In the genomic region with DNA sequence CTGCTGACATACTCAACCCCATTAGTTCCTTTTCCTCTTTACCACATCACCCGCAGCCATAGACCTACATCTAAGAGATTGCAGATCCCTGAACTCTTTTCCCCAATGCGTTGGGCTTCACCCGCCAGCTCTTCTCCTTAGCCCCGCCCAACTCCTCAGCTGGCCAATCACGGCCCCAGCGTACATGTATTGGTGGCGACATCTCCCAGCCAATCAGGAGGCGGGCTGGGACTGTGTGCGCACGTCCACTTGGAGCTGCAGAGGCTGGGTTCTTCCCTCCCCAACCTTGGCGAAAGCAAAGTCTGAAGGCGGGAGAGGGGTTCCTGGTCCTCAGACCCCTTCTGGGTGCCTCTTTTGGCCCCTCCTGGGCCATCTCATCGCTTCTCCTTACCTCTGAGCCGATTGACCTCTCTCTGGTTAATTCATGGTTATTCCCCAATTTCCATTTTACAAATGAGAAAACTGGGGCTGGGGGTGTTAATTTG, we compare ENCODE assay signal across 8 cellular contexts. TPM values are rescaled to one million over a fixed set of nuclear protein-coding genes. Genes with fewer than 3 reads are reported as not detected.
DNase-seq lines count a peak whose midpoint lies in the region; ATAC-seq, FAIRE-seq and TF ChIP-seq lines count a peak whose summit lies in the region.

No MANE protein-coding gene starts in this region.

- no peak for FAIRE-seq in HepG2 (lab: Jason Lieb, UNC)

- H2AFZ ChIP-seq in HCT116 (ENCODE audit: low read depth, low read length, poor library complexity, severe bottlenecking): no peak overlapping the region
- no peak overlapping the region for H2AFZ ChIP-seq in HepG2 (ENCODE audit: low read length)

- H3K9ac ChIP-seq in HCT116 (ENCODE audit: low read length): no peak overlapping the region
- H3K9ac ChIP-seq in HepG2 (ENCODE audit: insufficient read depth, low read depth, low read length): no peak overlapping the region

- H3K79me2 ChIP-seq in HCT116 (ENCODE audit: insufficient read depth, low read length): no peaks in the 10 kb centered on the region
- no peaks in the 10 kb centered on the region for H3K79me2 ChIP-seq in HepG2 (ENCODE audit: insufficient read depth, low read length)

- BruUV-seq in HCT116 (replicated peaks; lab: Mats Ljungman, UMichigan) (no TSS peak), HepG2 (replicated peaks; lab: Mats Ljungman, UMichigan) (no TSS peak)

- no peak overlapping the region for H3K27ac ChIP-seq in HCT116 (ENCODE audit: low read depth, low read length)
- no peak overlapping the region for H3K27ac ChIP-seq in HepG2 (ENCODE audit: extremely low read length, insufficient read depth, low read length)

- RAD21 ChIA-PET in HCT116 (lab: Charles Lee; ENCODE audit: low non-redundant PET in 1 of 2, low total read pairs in 2 of 2, uncharacterized antibody in 2 of 2, unreplicated experiment in 2 of 2): no interaction called here

- ATAC-seq in HCT116 (peak; percentile 100), HepG2 (peak; percentile 45; the same call in 2 of the 3 replicates)

- no peaks in the 10 kb centered on the region for H3K9me3 ChIP-seq in HCT116 (ENCODE audit: control insufficient read depth in 1 of 2, insufficient read depth in 1 of 2, low read depth in 1 of 2, low read length in 2 of 2)
- no peaks in the 10 kb centered on the region for H3K9me3 ChIP-seq in HepG2 (ENCODE audit: low read length)

- peak overlapping the region; percentile 22 for H3K4me2 ChIP-seq in HCT116 (ENCODE audit: low read length)
- H3K4me2 ChIP-seq in HepG2 (ENCODE audit: low read depth, low read length): no peak overlapping the region

- CTCF ChIA-PET in HCT116 (lab: Charles Lee): no interaction called here
- CTCF ChIA-PET in HepG2 (lab: Yijun Ruan, JAX; ENCODE audit: low intra/inter-chr PET ratio, low total read pairs): no interaction called here

- no peak for TF ChIP-seq EP300 in HepG2 (IDR thresholded peaks at IDR 0.05; ENCODE audit: low read depth in 2 of 2, low read length in 2 of 2)
- TF ChIP-seq EP300 in HepG2 (CRISPR knock-in tag; IDR thresholded peaks at IDR 0.05; ENCODE audit: borderline replicate concordance): no peak

- TF ChIP-seq POLR2A in HCT116 (IDR thresholded peaks at IDR 0.05; ENCODE audit: borderline replicate concordance, extremely low read depth, insufficient read depth, insufficient read length) (peak; percentile 44), HepG2 (IDR thresholded peaks at IDR 0.05; ENCODE audit: insufficient read depth in 1 of 2, low read depth in 2 of 2, low read length in 2 of 2) (no peak)

- H3K36me3 ChIP-seq in HCT116 (ENCODE audit: control insufficient read depth in 1 of 2, insufficient read depth in 2 of 2, low read length in 2 of 2): no peaks in the 10 kb centered on the region
- H3K36me3 ChIP-seq in HepG2 (replicated peaks in 1 of 2; ENCODE audit: control insufficient read depth in 1 of 2, insufficient read depth in 2 of 2, low read length in 2 of 2): no peaks in the 10 kb centered on the region

- intact Hi-C loops in HCT116 (cut with micrococcal nuclease) (no loop called here), HepG2 (cut with micrococcal nuclease; ENCODE audit: unreplicated experiment) (no loop called here)

- peaks cover 44% of the 10 kb centered on the region for H3K27me3 ChIP-seq in HCT116 (ENCODE audit: insufficient read depth, low read length)
- peaks cover 5 to 32% of the 10 kb centered on the region in 2 experiments; a peak in 4 of 5 replicates for H3K27me3 ChIP-seq in HepG2 (ENCODE audit: control insufficient read depth in 1 of 2, insufficient read depth in 2 of 2, low read length in 2 of 2)

- no peaks in the 10 kb centered on the region for H3K9me2 ChIP-seq in HCT116 (ENCODE audit: insufficient read depth)

- DNase-seq in GM12864 (ENCODE audit: low read depth) (peak; percentile 59), HCT116 (ENCODE audit: low read depth, low spot score) (peak; percentile 21), NCI-H1436 treated with DMSO at 0.1 percent for 48 hours (lab: John Stamatoyannopoulos, UW) (peak; percentile 63), dermis blood vessel endothelial cell (peak; percentile 66), HepG2 (ENCODE audit: low spot score) (no peak), NCI-H1105 (lab: John Stamatoyannopoulos, UW) (no peak)
- peak; percentile 61 to 85 for DNase-seq in activated CD4-positive, alpha-beta T cell treated with anti-CD3 and anti-CD28 coated beads, Interleukin-2, amount 50 U/mL, for 24 hours (ENCODE audit: low read depth in 1 of 2, low spot score in 1 of 2)
- DNase-seq in stimulated activated CD4-positive, alpha-beta T cell treated with anti-CD3 and anti-CD28 coated beads, Interleukin-4, amount 100 ng/mL, for 1 hour: peak; percentile 86

- in situ Hi-C loops in HepG2 (cut with HindIII; ENCODE audit: extremely low pct_ligation_motif_present, low pct_unique_long_range_greater_than_20kb): no loop called here

- POLR2A ChIA-PET in HCT116 (lab: Charles Lee) (no interaction called here), HepG2 (lab: Yijun Ruan, JAX) (no interaction called here)

- peak overlapping the region; percentile 53 for H3K4me3 ChIP-seq in GM12864 (ENCODE audit: low read depth, low read length)
- no peak overlapping the region for H3K4me3 ChIP-seq in HCT116 (replicated peaks in 1 of 2; ENCODE audit: low read depth in 1 of 2, low read length in 2 of 2)
- H3K4me3 ChIP-seq in HepG2 (replicated peaks in 1 of 3; ENCODE audit: insufficient read depth in 1 of 3, low read depth in 2 of 3, low read length in 3 of 3): no peak overlapping the region

- H3K4me1 ChIP-seq in HCT116 (ENCODE audit: control insufficient read depth in 1 of 2, insufficient read depth in 2 of 2, low read length in 2 of 2) (peaks cover 0 to 8% of the 10 kb centered on the region in 2 experiments; a peak in 1 of 4 replicates), HepG2 (ENCODE audit: insufficient read depth, low read length) (no peaks in the 10 kb centered on the region)

- TF ChIP-seq RAD21 in HCT116 (IDR thresholded peaks at IDR 0.05; ENCODE audit: low read depth) (no peak), HepG2 (CRISPR knock-in tag; IDR thresholded peaks at IDR 0.05) (no peak)

- H4K20me1 ChIP-seq in HCT116 (ENCODE audit: insufficient read depth) (no peaks in the 10 kb centered on the region), HepG2 (ENCODE audit: insufficient read depth, low read length) (no peaks in the 10 kb centered on the region)

- WGBS in HepG2 (ENCODE audit: low lambda C conversion rate): 9% methylated on average over 14 of the region's 14 CpGs

- TF ChIP-seq CTCF in GM12864 (IDR thresholded peaks at IDR 0.05; ENCODE audit: low read depth, low read length, missing control alignments) (no peak), HCT116 (IDR thresholded peaks at IDR 0.05 in 2 of 3, conservative IDR thresholded peaks at IDR 0.05 in 1 of 3; ENCODE audit: borderline replicate concordance in 1 of 3, insufficient read depth in 1 of 3, low read depth in 2 of 3, low read length in 2 of 3) (no peak), HepG2 (CRISPR knock-in tag; IDR thresholded peaks at IDR 0.05) (no peak)

RNA-seq across cellular contexts. Expression of a gene that starts 11.0 kb away (rescaled TPM):
- total RNA-seq in HCT116 (2021; ENCODE audit: unreplicated experiment) (0.52 TPM), dermis blood vessel endothelial cell (not detected in 2 replicates), HepG2 (2016; rRNA removed; fragmentation: Illumina TruSeq; extraction: Trizol) (not detected in 2 replicates)
- 0.09 and 0.11 TPM in 2 replicates for polyA plus RNA-seq in HCT116 (2012)
- total RNA-seq in HepG2 (2016; cell fraction: cytosol; rRNA removed; fragmentation: Illumina TruSeq; extraction: Trizol; ENCODE audit: low read depth): not detected in 2 replicates
- not detected in 2 replicates for total RNA-seq in HepG2 (2016; cell fraction: insoluble cytoplasmic fraction; rRNA removed; fragmentation: Illumina TruSeq; extraction: Trizol)
- total RNA-seq in HepG2 (2016; cell fraction: membrane; rRNA removed; fragmentation: Illumina TruSeq; extraction: Trizol): not detected in 2 replicates
- total RNA-seq in HepG2 (2016; cell fraction: nucleus; rRNA removed; fragmentation: Illumina TruSeq; extraction: Trizol): not detected in 2 replicates
- polyA plus RNA-seq in HepG2 (2011; rRNA removed): not detected in 2 replicates
- not detected in 2 replicates for polyA plus RNA-seq in HepG2 (2011; cell fraction: cytosol; rRNA removed)
- not detected in 2 replicates for polyA plus RNA-seq in HepG2 (2011; cell fraction: nucleus; rRNA removed)
- not detected in 2 replicates for polyA plus RNA-seq in HepG2 (2012)
- polyA plus RNA-seq in HepG2 (2016; cell fraction: cytosol; fragmentation: Illumina TruSeq; extraction: Trizol; ENCODE audit: low read depth): not detected in 2 replicates
- not detected in 2 replicates for polyA plus RNA-seq in HepG2 (2016; cell fraction: insoluble cytoplasmic fraction; fragmentation: Illumina TruSeq; extraction: Trizol; ENCODE audit: low read depth)
- polyA plus RNA-seq in HepG2 (2016; cell fraction: membrane; fragmentation: Illumina TruSeq; extraction: Trizol; ENCODE audit: low read depth): not detected in 2 replicates
- polyA plus RNA-seq in HepG2 (2016; cell fraction: nucleus; fragmentation: Illumina TruSeq; extraction: Trizol; ENCODE audit: insufficient read depth, low read depth): not detected in 2 replicates
- polyA minus RNA-seq in HepG2 (2011; rRNA and poly(A)+ RNA removed; ENCODE audit: low replicate concordance): not detected in 2 replicates
- polyA minus RNA-seq in HepG2 (2011; cell fraction: cytosol; rRNA and poly(A)+ RNA removed): not detected in 2 replicates
- not detected in 2 replicates for polyA minus RNA-seq in HepG2 (2011; cell fraction: nucleus; rRNA and poly(A)+ RNA removed)

RNA-seq across cellular contexts. Expression of a gene that starts 28.0 kb away (rescaled TPM):
- total RNA-seq in HCT116 (2021; ENCODE audit: unreplicated experiment) (0.61 TPM), dermis blood vessel endothelial cell (0.17 TPM in 1 of 2 replicates, not detected in the other), HepG2 (2016; rRNA removed; fragmentation: Illumina TruSeq; extraction: Trizol) (0.20 TPM in 1 of 2 replicates, not detected in the other)
- 0.60 and 1.1 TPM in 2 replicates for polyA plus RNA-seq in HCT116 (2012)
- 2.0 and 3.3 TPM in 2 replicates for total RNA-seq in HepG2 (2016; cell fraction: cytosol; rRNA removed; fragmentation: Illumina TruSeq; extraction: Trizol; ENCODE audit: low read depth)
- total RNA-seq in HepG2 (2016; cell fraction: insoluble cytoplasmic fraction; rRNA removed; fragmentation: Illumina TruSeq; extraction: Trizol): 0.32 TPM in 1 of 2 replicates, not detected in the other
- 2.0 TPM in 2 replicates for total RNA-seq in HepG2 (2016; cell fraction: membrane; rRNA removed; fragmentation: Illumina TruSeq; extraction: Trizol)
- total RNA-seq in HepG2 (2016; cell fraction: nucleus; rRNA removed; fragmentation: Illumina TruSeq; extraction: Trizol): not detected in 2 replicates
- not detected in 2 replicates for polyA plus RNA-seq in HepG2 (2011; rRNA removed)
- not detected in 2 replicates for polyA plus RNA-seq in HepG2 (2011; cell fraction: cytosol; rRNA removed)
- polyA plus RNA-seq in HepG2 (2011; cell fraction: nucleus; rRNA removed): not detected in 2 replicates
- not detected in 2 replicates for polyA plus RNA-seq in HepG2 (2012)
- polyA plus RNA-seq in HepG2 (2016; cell fraction: cytosol; fragmentation: Illumina TruSeq; extraction: Trizol; ENCODE audit: low read depth): 6.8 and 7.3 TPM in 2 replicates
- 0.42 and 0.51 TPM in 2 replicates for polyA plus RNA-seq in HepG2 (2016; cell fraction: insoluble cytoplasmic fraction; fragmentation: Illumina TruSeq; extraction: Trizol; ENCODE audit: low read depth)
- polyA plus RNA-seq in HepG2 (2016; cell fraction: membrane; fragmentation: Illumina TruSeq; extraction: Trizol; ENCODE audit: low read depth): 3.8 and 4.0 TPM in 2 replicates
- 0.74 TPM in 1 of 2 replicates, not detected in the other for polyA plus RNA-seq in HepG2 (2016; cell fraction: nucleus; fragmentation: Illumina TruSeq; extraction: Trizol; ENCODE audit: insufficient read depth, low read depth)
- not detected in 2 replicates for polyA minus RNA-seq in HepG2 (2011; rRNA and poly(A)+ RNA removed; ENCODE audit: low replicate concordance)
- polyA minus RNA-seq in HepG2 (2011; cell fraction: cytosol; rRNA and poly(A)+ RNA removed): not detected in 2 replicates
- polyA minus RNA-seq in HepG2 (2011; cell fraction: nucleus; rRNA and poly(A)+ RNA removed): not detected in 2 replicates

Comparison
In these comparisons a context has a peak if more than half of its experiments do, and no peak if none do; other contexts are left out.
1. DNase-seq: peak in GM12864 (single experiment), HCT116 (single experiment), NCI-H1436 treated with DMSO at 0.1 percent for 48 hours (single experiment), activated CD4-positive, alpha-beta T cell treated with anti-CD3 and anti-CD28 coated beads, Interleukin-2, amount 50 U/mL, for 24 hours (2 of 2), dermis blood vessel endothelial cell (single experiment) and stimulated activated CD4-positive, alpha-beta T cell treated with anti-CD3 and anti-CD28 coated beads, Interleukin-4, amount 100 ng/mL, for 1 hour (single experiment); none in HepG2 (single experiment) and NCI-H1105 (single experiment).